ENCODE assay signal across 13 cellular contexts in the genomic region with DNA sequence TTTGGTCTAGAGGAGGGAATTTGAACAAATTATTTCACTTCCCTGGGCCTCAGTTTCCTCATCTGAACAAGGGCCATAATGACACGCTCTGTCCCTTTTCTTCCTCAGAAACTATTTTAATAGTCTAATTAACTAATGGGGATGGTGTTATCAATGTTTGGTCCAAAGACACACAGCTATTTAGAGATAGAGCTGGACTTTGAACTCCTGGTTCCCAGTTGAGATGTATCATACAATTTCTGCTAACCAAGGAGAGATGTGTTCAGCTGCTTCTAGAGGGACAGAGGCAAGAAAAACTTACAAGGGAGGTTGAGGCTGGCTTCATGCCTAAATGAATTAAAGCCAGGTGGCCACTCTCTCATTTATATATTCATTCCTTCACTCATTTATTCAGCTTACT.
A peak's percentile ranks its signal among the peaks of the same experiment; 100 is the strongest.
DNase-seq lines count a peak whose midpoint lies in the region; ATAC-seq and TF ChIP-seq lines count a peak whose summit lies in the region.
"Had no signal": no experiment of that assay in that cellular context is flagged by ENCODE, and none has a peak within 500 bp of the region (broad histone marks: within the 10 kb centered on the region; RNA-seq: fewer than 3 reads in every experiment).

No MANE protein-coding gene starts in this region.

- H4K20me1 ChIP-seq in OCI-LY3 (ENCODE audit: insufficient read depth, low read length) (no peaks in the 10 kb centered on the region), hepatocyte (ENCODE audit: insufficient read depth, poor library complexity, severe bottlenecking) (no peaks in the 10 kb centered on the region)

- peak overlapping the region; percentile 20 for H3K4me3 Mint-ChIP-seq in Calu3 (ENCODE audit: low read depth, unreplicated experiment)
- H3K4me3 Mint-ChIP-seq: activated naive CD4-positive, alpha-beta T cell treated with anti-CD3 and anti-CD28 coated beads, Interleukin-2, amount 50 U/mL, for 24 hours had no signal

- no peaks in the 10 kb centered on the region for H3K27me3 Mint-ChIP-seq in Calu3 (ENCODE audit: unreplicated experiment)

- H3K4me1 ChIP-seq in OCI-LY3 (ENCODE audit: low read length) (peaks cover 20% of the 10 kb centered on the region; the same call in 1 of the 2 replicates), hepatocyte (ENCODE audit: insufficient read depth) (peaks cover 8% of the 10 kb centered on the region), prostate gland (replicated peaks) (no peaks in the 10 kb centered on the region)

- peak overlapping the region; percentile 72 for H3K4me3 ChIP-seq in OCI-LY3 (ENCODE audit: low read length)
- H3K4me3 ChIP-seq in hepatocyte, result no peak overlapping the region
- no peak overlapping the region for H3K4me3 ChIP-seq in prostate gland
- H3K4me3 ChIP-seq: ascending aorta had no signal

- in situ Hi-C loops in G401 (cut with HindIII; ENCODE audit: low sequenced_read_pairs), result no loop called here

- H3K9me3 Mint-ChIP-seq in Calu3 (ENCODE audit: low read depth, unreplicated experiment), result no peaks in the 10 kb centered on the region
- H3K9me3 Mint-ChIP-seq: activated naive CD4-positive, alpha-beta T cell treated with anti-CD3 and anti-CD28 coated beads, Interleukin-2, amount 50 U/mL, for 24 hours had no signal

- no peaks in the 10 kb centered on the region for H3K9me3 ChIP-seq in OCI-LY3 (ENCODE audit: insufficient read depth, low read length)
- H3K9me3 ChIP-seq in hepatocyte (ENCODE audit: low read depth), result no peaks in the 10 kb centered on the region
- H3K9me3 ChIP-seq in prostate gland, result no peaks in the 10 kb centered on the region
- H3K9me3 ChIP-seq: ascending aorta, neutrophil had no signal

- H3K79me2 ChIP-seq in OCI-LY3 (ENCODE audit: low read length) (no peaks in the 10 kb centered on the region), hepatocyte (no peaks in the 10 kb centered on the region)

- no TSS peak for BruUV-seq in Calu3 (replicated peaks; lab: Mats Ljungman, UMichigan)

- H3K27ac ChIP-seq in OCI-LY3 (ENCODE audit: low read length), result no peak overlapping the region
- peak overlapping the region; percentile 45 for H3K27ac ChIP-seq in hepatocyte
- H3K27ac ChIP-seq in prostate gland, result peak overlapping the region; percentile 11 to 35
- H3K27ac ChIP-seq: ascending aorta, neutrophil, RWPE1 had no signal

- H3K4me1 Mint-ChIP-seq in Calu3 (ENCODE audit: low read depth, unreplicated experiment), result peaks cover 17% of the 10 kb centered on the region

- H3K27ac Mint-ChIP-seq in Calu3 (ENCODE audit: unreplicated experiment), result no peak overlapping the region
- H3K27ac Mint-ChIP-seq: activated naive CD4-positive, alpha-beta T cell treated with anti-CD3 and anti-CD28 coated beads, Interleukin-2, amount 50 U/mL, for 24 hours had no signal

- CTCF ChIA-PET in Calu3 (lab: Charles Lee), result interaction anchor here (0.6 to 2.1 kb wide), 8 partner anchors 12 to 129 kb away, joined by 3 to 17 read pairs (median 4); no protein-coding TSS in a partner anchor

- no peak for DNase-seq in Calu3
- peak; percentile 18 for DNase-seq in hepatocyte (ENCODE audit: low spot score)
- no peak for DNase-seq in prostate gland (ENCODE audit: low spot score)
- no peak for DNase-seq in iPS-NIHi11 (ENCODE audit: low spot score)
- DNase-seq in AG08395 (ENCODE audit: low spot score), result no peak
- no peak for DNase-seq in G401 (ENCODE audit: low spot score)
- DNase-seq: T1000 had no signal

- intact Hi-C loops in Calu3 (cut with micrococcal nuclease; ENCODE audit: unreplicated experiment) (loop anchor here (2.0 kb wide), 3 partner anchors 31 to 187 kb away; no protein-coding TSS in a partner anchor), prostate gland (cut with DNase I) (loop anchor here (2.0 to 10.0 kb wide), 2 partner anchors 91 to 125 kb away; partner anchors contain the start of gene CLINT1)

- ATAC-seq in GM21390 (IDR thresholded peaks at IDR 0.05; ENCODE audit: unreplicated experiment), result no peak

- no peak for TF ChIP-seq POLR2A in prostate gland (IDR thresholded peaks at IDR 0.05)

- H3K36me3 Mint-ChIP-seq in Calu3 (ENCODE audit: insufficient read depth, unreplicated experiment), result no peaks in the 10 kb centered on the region
- H3K36me3 Mint-ChIP-seq: activated naive CD4-positive, alpha-beta T cell treated with anti-CD3 and anti-CD28 coated beads, Interleukin-2, amount 50 U/mL, for 24 hours had no signal

- no peak for TF ChIP-seq CTCF in Calu3 (IDR thresholded peaks at IDR 0.05; ENCODE audit: unreplicated experiment)
- no peak for TF ChIP-seq CTCF in OCI-LY3 (IDR thresholded peaks at IDR 0.05; ENCODE audit: low read depth, low read length)
- TF ChIP-seq CTCF in hepatocyte (IDR thresholded peaks at IDR 0.05; ENCODE audit: poor library complexity), result no peak
- TF ChIP-seq CTCF in prostate gland (IDR thresholded peaks at IDR 0.05), result no peak

- H3K36me3 ChIP-seq in OCI-LY3 (replicated peaks; ENCODE audit: low read depth, low read length) (no peaks in the 10 kb centered on the region), hepatocyte (replicated peaks; ENCODE audit: insufficient read depth, low read depth) (no peaks in the 10 kb centered on the region), prostate gland (no peaks in the 10 kb centered on the region)
- H3K36me3 ChIP-seq: ascending aorta, neutrophil had no signal

- H3K9me2 ChIP-seq in hepatocyte (replicated peaks; ENCODE audit: insufficient read depth), result no peaks in the 10 kb centered on the region

- H2AFZ ChIP-seq in OCI-LY3 (ENCODE audit: low read depth, low read length) (0 out of 2 replicates have a peak overlapping the region, but pooled peaks have one; percentile 71), hepatocyte (no peak overlapping the region)

- peak overlapping the region; percentile 44 for H3K9ac ChIP-seq in OCI-LY3 (ENCODE audit: low read length)

- H3K4me2 ChIP-seq in OCI-LY3 (ENCODE audit: low read length) (peak overlapping the region; percentile 83), hepatocyte (peak overlapping the region; percentile 67)

- whole genome bisulfite sequencing in hepatocyte (ENCODE audit: low lambda C conversion rate, missing lambda C conversion rate), result 86% methylated on average over 1 of the region's 1 CpG
- 94% methylated on average over 1 of the region's 1 CpG for WGBS in prostate gland

- H3K27me3 ChIP-seq in OCI-LY3 (ENCODE audit: low read depth, low read length) (no peaks in the 10 kb centered on the region), hepatocyte (no peaks in the 10 kb centered on the region), prostate gland (replicated peaks; ENCODE audit: insufficient read depth) (no peaks in the 10 kb centered on the region)
- H3K27me3 ChIP-seq: ascending aorta, neutrophil had no signal
